Comparison of ENCODE assay signal across 23 cellular contexts in genomic region chr2:227524665-227525064, GRCh38.
"Had no signal": no experiment of that assay in that cellular context is flagged by ENCODE, and none has a peak within 500 bp of the region (broad histone marks: within the 10 kb centered on the region; RNA-seq: fewer than 3 reads in every experiment).

No MANE protein-coding gene starts in this region.

- H3K4me3 Mint-ChIP-seq: immature natural killer cell had no signal

- H3K4me1 ChIP-seq: foreskin keratinocyte, lower lobe of right lung had no signal

- H3K9me3 Mint-ChIP-seq: immature natural killer cell had no signal

- DNase-seq: dermis blood vessel endothelial cell; dorsolateral prefrontal cortex; effector CD4-positive, alpha-beta T cell; effector memory CD4-positive, alpha-beta T cell; foreskin keratinocyte; heart left ventricle; hypothalamus; immature natural killer cell; islet precursor cell; kidney; kidney glomerular epithelial cell; left colon; left ventricle myocardium superior; lower lobe of right lung; mesendoderm; midbrain had no signal

- H3K4me3 ChIP-seq: coronary artery, dorsolateral prefrontal cortex, esophagus muscularis mucosa, gastroesophageal sphincter, heart left ventricle, hepatocyte, lower lobe of right lung had no signal

- H3K27ac ChIP-seq: coronary artery, dorsolateral prefrontal cortex, esophagus muscularis mucosa, foreskin keratinocyte, gastroesophageal sphincter, heart left ventricle, hepatocyte, lower lobe of right lung had no signal

- H3K27ac Mint-ChIP-seq: immature natural killer cell had no signal

- H2AFZ ChIP-seq: hepatocyte had no signal

- H3K27me3 ChIP-seq: dorsolateral prefrontal cortex, esophagus muscularis mucosa, foreskin keratinocyte, gastroesophageal sphincter, heart left ventricle, hepatocyte had no signal

- H3K9me3 ChIP-seq: esophagus muscularis mucosa, gastroesophageal sphincter, heart left ventricle, lower lobe of right lung had no signal

- ATAC-seq: foreskin keratinocyte, gastroesophageal sphincter, heart left ventricle, left colon, left lobe of liver, left ventricle myocardium superior, lower lobe of right lung had no signal

- FAIRE-seq: colon, endothelial cell of umbilical vein had no signal

- H3K4me2 ChIP-seq: hepatocyte had no signal
